ENCODE assay signal across 21 cellular contexts in the genomic region with DNA sequence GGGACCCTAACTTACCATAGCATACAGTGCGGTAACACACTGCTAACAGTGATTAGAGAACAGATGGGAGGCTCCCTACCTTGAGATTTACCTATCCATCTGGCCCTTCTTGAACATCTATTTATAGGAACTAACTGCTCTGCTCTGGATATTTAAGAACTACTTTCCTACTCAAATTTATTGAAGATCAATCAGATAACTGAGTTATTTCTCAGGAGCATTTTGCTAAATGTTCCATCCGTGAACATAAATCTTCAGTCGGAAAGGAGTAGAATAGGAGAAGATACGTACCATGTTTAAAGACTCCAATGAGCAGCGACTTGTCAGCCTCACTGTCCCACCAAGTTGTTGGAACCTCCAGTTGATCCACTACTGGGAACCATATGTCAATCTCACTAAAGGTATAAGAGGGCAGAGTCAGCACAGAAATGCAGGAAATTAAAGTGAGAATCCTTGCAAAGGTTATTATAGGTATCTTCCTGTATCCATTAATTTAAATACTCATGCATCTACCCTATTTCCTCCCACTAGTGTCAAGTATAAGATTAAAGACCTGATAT.
"Had no signal": no experiment of that assay in that cellular context is flagged by ENCODE, and none has a peak within 500 bp of the region (broad histone marks: within the 10 kb centered on the region; RNA-seq: fewer than 3 reads in every experiment).

No MANE protein-coding gene starts in this region.

- DNase-seq: KBM-7, MV-4-11, NCI-H1048, NCI-H1105, NCI-H1417, NCI-H1436 treated with DMSO at 0.1 percent for 48 hours, NCI-H1694, NCI-H187 treated with DMSO at 0.1 percent for 48 hours, NCI-H2081, NCI-H2107, NCI-H2227 treated with DMSO at 0.1 percent for 48 hours, NCI-H510A, NCI-H524 treated with DMSO at 0.1 percent for 48 hours, NCI-H69, NCI-H774, PC-3, SHP77, SJCRH30 had no signal

- H3K27ac ChIP-seq: RWPE1, SJCRH30 had no signal

- H3K4me3 ChIP-seq: SJCRH30 had no signal

- H3K27me3 ChIP-seq: SJCRH30 had no signal

- ATAC-seq: Panc1, PC-3, SK-N-SH treated with all-trans-retinoic acid at 6 μM for 48 hours had no signal

- H3K9me3 ChIP-seq: SJCRH30 had no signal
